21 cellular contexts compared by ENCODE assay signal in the genomic region with DNA sequence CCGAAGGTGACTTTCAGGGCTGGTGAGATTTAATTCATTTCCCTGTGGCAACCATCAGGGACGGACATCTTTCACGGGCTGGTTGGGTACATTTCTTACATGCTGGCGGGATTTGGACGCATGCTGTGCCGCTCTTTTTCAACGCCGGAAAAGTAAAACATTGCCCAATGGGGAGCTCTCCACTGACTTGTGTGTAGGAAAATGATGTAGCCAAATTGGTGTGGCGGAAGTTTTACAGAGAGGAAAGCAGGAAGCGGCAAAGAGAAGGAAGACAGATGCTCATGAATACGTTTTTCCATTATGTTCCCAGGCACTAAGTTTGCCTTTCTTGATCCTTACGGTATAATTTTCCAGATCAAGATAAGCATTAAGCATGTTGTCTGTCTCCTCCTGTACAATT.
"Had no signal": no experiment of that assay in that cellular context is flagged by ENCODE, and none has a peak within 500 bp of the region (broad histone marks: within the 10 kb centered on the region; RNA-seq: fewer than 3 reads in every experiment).

No MANE protein-coding gene starts in this region.

- H3K4me3 ChIP-seq: esophagus squamous epithelium, hepatocyte, lung, stomach, thoracic aorta, transverse colon had no signal

- H3K36me3 ChIP-seq: esophagus squamous epithelium, neutrophil, stomach, thoracic aorta, transverse colon had no signal

- H3K9me3 Mint-ChIP-seq: effector memory CD8-positive, alpha-beta T cell; nephron had no signal

- ATAC-seq: effector memory CD8-positive, alpha-beta T cell; left colon; left ventricle myocardium superior; sciatic nerve; stimulated activated naive B cell treated with anti-CD40 and anti-IgM and Interleukin-4, amounts not matched to agents 10 μg/mL and 1 μg/mL and 100 μg/mL, for 72 hours had no signal

- H3K79me2 ChIP-seq: hepatocyte had no signal

- DNase-seq: effector memory CD8-positive, alpha-beta T cell; esophagus squamous epithelium; foreskin melanocyte; head of caudate nucleus; kidney; left colon; left ventricle myocardium superior; mesendoderm; naive B cell; posterior cingulate gyrus; stimulated activated CD4-positive, alpha-beta T cell treated with anti-CD3 and anti-CD28 coated beads, Interleukin-2, amount 100 ng/mL, for 24 hours; stimulated activated CD4-positive, alpha-beta T cell treated with anti-CD3 and anti-CD28 coated beads, Interleukin-4, amount 100 ng/mL, for 4 hours; stimulated activated naive B cell treated with anti-CD40 and anti-IgM and Interleukin-4, amounts not matched to agents 10 μg/mL and 1 μg/mL and 100 μg/mL, for 72 hours; stomach; transverse colon had no signal

- H3K27ac ChIP-seq: esophagus squamous epithelium, hepatocyte, neutrophil, stomach, thoracic aorta, transverse colon had no signal

- H3K4me3 Mint-ChIP-seq: effector memory CD8-positive, alpha-beta T cell; naive B cell; nephron; stimulated activated naive B cell treated with anti-CD40 and anti-IgM and Interleukin-4, amounts not matched to agents 10 μg/mL and 1 μg/mL and 100 μg/mL, for 72 hours had no signal

- H2AFZ ChIP-seq: hepatocyte had no signal

- H3K4me1 Mint-ChIP-seq: naive B cell; nephron; stimulated activated naive B cell treated with anti-CD40 and anti-IgM and Interleukin-4, amounts not matched to agents 10 μg/mL and 1 μg/mL and 100 μg/mL, for 72 hours had no signal

- H3K4me2 ChIP-seq: hepatocyte had no signal

- H3K27me3 Mint-ChIP-seq: effector memory CD8-positive, alpha-beta T cell had no signal

- H3K4me1 ChIP-seq: esophagus squamous epithelium, stomach, transverse colon had no signal

- H3K27ac Mint-ChIP-seq: effector memory CD8-positive, alpha-beta T cell; naive B cell; nephron; stimulated activated naive B cell treated with anti-CD40 and anti-IgM and Interleukin-4, amounts not matched to agents 10 μg/mL and 1 μg/mL and 100 μg/mL, for 72 hours had no signal

- H3K36me3 Mint-ChIP-seq: naive B cell; stimulated activated naive B cell treated with anti-CD40 and anti-IgM and Interleukin-4, amounts not matched to agents 10 μg/mL and 1 μg/mL and 100 μg/mL, for 72 hours had no signal

- H3K9me3 ChIP-seq: esophagus squamous epithelium, neutrophil, stomach, thoracic aorta, transverse colon had no signal
